ENCODE assay signal across 8 cellular contexts in genomic region chr1:21594935-21595897, GRCh38.
A peak's percentile ranks its signal among the peaks of the same experiment; 100 is the strongest.
DNase-seq lines count a peak whose midpoint lies in the region; ATAC-seq and TF ChIP-seq lines count a peak whose summit lies in the region.

No MANE protein-coding gene starts in this region.

- intact Hi-C loops in MCF 10A (cut with micrococcal nuclease), result loop anchor here (1.0 to 10.0 kb wide), 3 partner anchors 82 to 340 kb away; no protein-coding TSS in a partner anchor

- BruUV-seq in MCF 10A (replicated peaks; lab: Mats Ljungman, UMichigan), result no TSS peak

- DNase-seq in D341Med (ENCODE audit: low spot score) (peak; percentile 74), HT1080 (ENCODE audit: low read depth) (peak; percentile 32), SW480 (ENCODE audit: low spot score) (peak; percentile 29), MCF 10A (ENCODE audit: unreplicated experiment) (peak; percentile 74), left kidney (ENCODE audit: low read depth, low spot score) (peak; percentile 61)
- DNase-seq in stimulated activated CD8-positive, alpha-beta memory T cell treated with anti-CD3 and anti-CD28 coated beads, Interleukin-4, amount 100 ng/mL, for 24 hours (ENCODE audit: low read depth), result peak; percentile 31

- CTCF ChIA-PET in MCF 10A (lab: Yijun Ruan, JAX), result interaction anchor here (0.5 to 0.7 kb wide), 5 partner anchors 21 to 363 kb away, joined by 3 read pairs; no protein-coding TSS in a partner anchor

- H3K27ac Mint-ChIP-seq in MCF 10A (ENCODE audit: low read depth, unreplicated experiment), result no peak overlapping the region

- ATAC-seq in GM18502 (IDR thresholded peaks at IDR 0.05; ENCODE audit: poor library complexity, unreplicated experiment), result no peak
- ATAC-seq in HG02763 (IDR thresholded peaks at IDR 0.05; ENCODE audit: unreplicated experiment), result no peak

- H3K27me3 Mint-ChIP-seq in MCF 10A (ENCODE audit: insufficient read depth, unreplicated experiment), result peaks cover 20% of the 10 kb centered on the region

- no peaks in the 10 kb centered on the region for H3K36me3 Mint-ChIP-seq in MCF 10A (ENCODE audit: insufficient read depth, unreplicated experiment)

- TF ChIP-seq CTCF in MCF 10A (IDR thresholded peaks at IDR 0.05; ENCODE audit: unreplicated experiment), result peak; percentile 83

- no peak overlapping the region for H3K4me3 Mint-ChIP-seq in MCF 10A (ENCODE audit: unreplicated experiment)

- H3K4me1 Mint-ChIP-seq in MCF 10A (ENCODE audit: insufficient read depth, unreplicated experiment), result peaks cover 5% of the 10 kb centered on the region

- POLR2A ChIA-PET in MCF 10A (lab: Yijun Ruan, JAX), result interaction anchor here (0.7 kb wide), 1 partner anchor 609 kb away, joined by 3 read pairs; no protein-coding TSS in a partner anchor

- no peaks in the 10 kb centered on the region for H3K9me3 Mint-ChIP-seq in MCF 10A (ENCODE audit: unreplicated experiment)
